In the genomic region with DNA sequence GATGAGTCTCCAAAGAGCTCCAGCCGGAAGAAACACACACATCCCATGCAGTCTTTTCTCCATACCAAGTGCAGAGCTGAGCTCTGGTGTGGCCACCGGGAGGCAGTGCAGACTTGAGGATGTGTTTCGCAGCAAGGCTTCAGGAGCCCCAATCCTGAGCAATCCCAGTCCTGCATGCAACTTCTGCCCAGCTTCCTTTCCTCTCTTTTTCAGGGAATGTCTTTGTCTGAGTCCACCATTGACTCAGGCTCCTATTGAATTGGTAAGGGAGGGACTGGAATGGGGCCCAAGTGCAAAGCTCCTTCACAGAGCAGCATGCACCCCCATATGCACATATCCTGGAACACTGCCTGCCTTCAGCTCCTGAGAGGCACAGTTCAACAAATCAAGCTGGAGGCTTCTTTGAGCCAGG, we compare ENCODE assay signal across 1 cellular context.
TF ChIP-seq lines count a peak whose summit lies in the region.

No MANE protein-coding gene starts in this region.

TF ChIP-seq in H1, 55 proteins besides CTCF, POLR2A, EP300 and RAD21 (continued from another document):
- no peak for TF ChIP-seq CHD1 (IDR thresholded peaks at IDR 0.05; ENCODE audit: low read depth, low read length)
- TF ChIP-seq, protein P1, sequence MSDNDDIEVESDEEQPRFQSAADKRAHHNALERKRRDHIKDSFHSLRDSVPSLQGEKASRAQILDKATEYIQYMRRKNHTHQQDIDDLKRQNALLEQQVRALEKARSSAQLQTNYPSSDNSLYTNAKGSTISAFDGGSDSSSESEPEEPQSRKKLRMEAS (IDR thresholded peaks at IDR 0.05): peak; percentile 41; the same call in 1 of the 2 replicates
- no peak for TF ChIP-seq CHD2 (IDR thresholded peaks at IDR 0.05; ENCODE audit: low read length)
- TF ChIP-seq POLR2AphosphoS5 (IDR thresholded peaks at IDR 0.05; ENCODE audit: low read depth, low read length): no peak
- TF ChIP-seq TBP (IDR thresholded peaks at IDR 0.05; ENCODE audit: low read depth, low read length): 0 out of 2 replicates have a peak, but pooled peaks have one; percentile 22
- TF ChIP-seq NRF1 (IDR thresholded peaks at IDR 0.05; ENCODE audit: low read depth, low read length): no peak
- TF ChIP-seq ZNF274 (IDR thresholded peaks at IDR 0.05; ENCODE audit: borderline replicate concordance, extremely low read depth, low read length): no peak
- TF ChIP-seq TAF1 (IDR thresholded peaks at IDR 0.05; ENCODE audit: low read depth, low read length): 0 out of 2 replicates have a peak, but pooled peaks have one; percentile 20
- no peak for TF ChIP-seq KDM4A (IDR thresholded peaks at IDR 0.05; ENCODE audit: low read depth, low read length, severe bottlenecking)
- TF ChIP-seq SP1 (IDR thresholded peaks at IDR 0.05; ENCODE audit: low read depth, low read length): peak; percentile 57; the same call in 1 of the 2 replicates
- no peak for TF ChIP-seq MAFK (IDR thresholded peaks at IDR 0.05; ENCODE audit: low read depth, low read length)
